Comparison of ENCODE assay signal across 16 cellular contexts in the genomic region with DNA sequence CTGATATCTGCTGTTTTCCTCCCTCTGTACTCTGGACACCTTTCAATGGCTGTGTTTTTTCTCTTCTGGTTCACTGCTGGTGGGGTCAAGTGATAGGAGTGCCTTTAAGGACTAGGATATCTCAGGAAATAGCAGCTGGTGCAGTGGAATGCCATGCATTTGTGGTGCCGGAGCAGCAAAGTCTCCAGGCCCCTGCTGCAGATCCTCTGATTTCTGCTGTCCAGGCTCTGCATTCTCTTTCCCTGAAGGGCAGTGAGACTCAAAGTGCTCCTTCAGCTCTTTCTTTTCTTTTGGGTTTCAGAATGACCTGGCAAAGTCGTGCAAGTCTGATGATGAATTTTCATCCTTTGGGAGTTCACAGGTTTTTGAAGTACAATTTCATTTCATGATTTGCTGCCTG.
"Had no signal": no experiment of that assay in that cellular context is flagged by ENCODE, and none has a peak within 500 bp of the region (broad histone marks: within the 10 kb centered on the region; RNA-seq: fewer than 3 reads in every experiment).

No MANE protein-coding gene starts in this region.

- H3K4me1 Mint-ChIP-seq: natural killer cell had no signal

- H3K36me3 ChIP-seq: adrenal gland, suprapubic skin had no signal

- H3K4me1 ChIP-seq: adrenal gland, suprapubic skin had no signal

- H3K36me3 Mint-ChIP-seq: brain, natural killer cell had no signal

- H3K27me3 Mint-ChIP-seq: activated CD4-positive, alpha-beta T cell treated with anti-CD3 and anti-CD28 coated beads, Interleukin-2, amount 10 ng/mL, durations not matched to agents 7 days and 5 days; dendritic cell treated with granulocyte-macrophage colony-stimulating factor and Interleukin-4, amounts not matched to agents 40 ng/mL and 50 ng/mL, for 4 days; stimulated activated naive CD8-positive, alpha-beta T cell treated with anti-CD3 and anti-CD28 coated beads, Interleukin-15, Interleukin-2, amounts not matched to agents 100 ng/mL and 50 ng/mL, for 24 hours had no signal

- H3K27ac Mint-ChIP-seq: activated CD4-positive, alpha-beta T cell treated with anti-CD3 and anti-CD28 coated beads, Interleukin-2, amount 10 ng/mL, durations not matched to agents 7 days and 5 days; activated naive CD4-positive, alpha-beta T cell treated with anti-CD3 and anti-CD28 coated beads for 36 hours; brain; dendritic cell treated with granulocyte-macrophage colony-stimulating factor and Interleukin-4, amounts not matched to agents 40 ng/mL and 50 ng/mL, for 4 days; natural killer cell; stimulated activated naive CD8-positive, alpha-beta T cell treated with anti-CD3 and anti-CD28 coated beads, Interleukin-15, Interleukin-2, amounts not matched to agents 100 ng/mL and 50 ng/mL, for 24 hours had no signal

- ATAC-seq: left lobe of liver, natural killer cell, right cardiac atrium had no signal

- DNase-seq: activated CD4-positive, alpha-beta T cell treated with anti-CD3 and anti-CD28 coated beads, Interleukin-2, amount 10 ng/mL, durations not matched to agents 7 days and 5 days; activated naive CD4-positive, alpha-beta T cell treated with anti-CD3 and anti-CD28 coated beads for 36 hours; adrenal gland; effector memory CD4-positive, alpha-beta T cell; foreskin melanocyte; natural killer cell; occipital lobe; right cardiac atrium; SW 1271; trophoblast cell had no signal

- H3K27ac ChIP-seq: adrenal gland, suprapubic skin had no signal

- H3K4me3 ChIP-seq: adrenal gland, smooth muscle cell, suprapubic skin had no signal

- H3K27me3 ChIP-seq: adrenal gland, suprapubic skin had no signal

- H3K9me3 Mint-ChIP-seq: stimulated activated naive CD8-positive, alpha-beta T cell treated with anti-CD3 and anti-CD28 coated beads, Interleukin-15, Interleukin-2, amounts not matched to agents 100 ng/mL and 50 ng/mL, for 24 hours had no signal

- H3K4me3 Mint-ChIP-seq: activated CD4-positive, alpha-beta T cell treated with anti-CD3 and anti-CD28 coated beads, Interleukin-2, amount 10 ng/mL, durations not matched to agents 7 days and 5 days; activated naive CD4-positive, alpha-beta T cell treated with anti-CD3 and anti-CD28 coated beads for 36 hours; brain; dendritic cell treated with granulocyte-macrophage colony-stimulating factor and Interleukin-4, amounts not matched to agents 40 ng/mL and 50 ng/mL, for 4 days; natural killer cell; stimulated activated naive CD8-positive, alpha-beta T cell treated with anti-CD3 and anti-CD28 coated beads, Interleukin-15, Interleukin-2, amounts not matched to agents 100 ng/mL and 50 ng/mL, for 24 hours had no signal

- H3K9me3 ChIP-seq: adrenal gland had no signal
